Comparison of ENCODE assay signal across 18 cellular contexts in the genomic region with DNA sequence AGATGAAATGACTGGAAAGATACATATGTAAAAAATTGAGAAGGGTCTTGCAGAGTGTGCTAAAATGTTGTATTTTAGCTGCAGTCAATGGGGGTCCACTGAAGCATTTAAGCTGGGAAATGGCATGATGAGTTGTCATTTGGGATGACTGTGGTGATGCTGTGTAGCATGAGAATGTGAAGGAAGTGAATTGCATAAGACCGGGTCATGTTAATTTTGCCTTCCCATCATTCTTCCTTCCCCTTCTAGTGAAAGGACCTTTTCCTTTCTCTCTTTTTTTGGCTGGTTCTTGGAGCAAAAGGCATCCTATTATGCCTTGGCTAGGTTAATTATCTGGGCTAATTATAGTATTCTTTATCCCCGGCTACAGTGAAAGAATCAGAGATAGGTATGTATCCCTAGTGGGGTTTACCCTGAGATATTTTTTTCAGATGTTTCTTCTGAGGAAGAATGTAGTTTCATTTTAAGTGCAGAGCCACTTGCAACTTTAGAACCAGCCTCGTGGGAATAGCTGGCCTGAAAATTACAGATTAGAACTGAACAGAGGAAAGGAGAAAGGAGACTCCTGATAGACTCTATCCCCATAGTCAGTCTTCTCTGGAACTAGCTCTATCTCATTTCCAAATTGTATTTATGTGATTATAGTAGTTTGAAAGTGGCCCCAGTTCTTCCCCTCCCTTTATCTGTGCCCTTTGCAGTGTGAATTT.
DNase-seq lines count a peak whose midpoint lies in the region; ATAC-seq and TF ChIP-seq lines count a peak whose summit lies in the region.
"Had no signal": no experiment of that assay in that cellular context is flagged by ENCODE, and none has a peak within 500 bp of the region (broad histone marks: within the 10 kb centered on the region; RNA-seq: fewer than 3 reads in every experiment).

No MANE protein-coding gene starts in this region.

- no peak for TF ChIP-seq CTCF in chondrocyte (IDR thresholded peaks at IDR 0.05)
- no peak for TF ChIP-seq CTCF in sigmoid colon (IDR thresholded peaks at IDR 0.05)
- no peak for TF ChIP-seq CTCF in natural killer cell (IDR thresholded peaks at IDR 0.05)

- H4K91ac ChIP-seq in trophoblast cell (ENCODE audit: low read depth, low read length) = no peak overlapping the region

- H2BK120ac ChIP-seq in trophoblast cell (ENCODE audit: insufficient read depth, low read length, poor library complexity) = no peak overlapping the region

- H3K4me1 Mint-ChIP-seq in chondrocyte (ENCODE audit: low read depth) (peaks cover 31% of the 10 kb centered on the region), natural killer cell (no peaks in the 10 kb centered on the region)
- H3K4me1 Mint-ChIP-seq: naive thymus-derived CD4-positive, alpha-beta T cell had no signal

- no peak overlapping the region for H3K4me3 Mint-ChIP-seq in chondrocyte (ENCODE audit: unreplicated experiment)
- no peak overlapping the region for H3K4me3 Mint-ChIP-seq in natural killer cell
- H3K4me3 Mint-ChIP-seq: activated CD8-positive, alpha-beta T cell treated with anti-CD3 and anti-CD28 coated beads for 36 hours; activated T-helper 1 cell treated with anti-CD3 and anti-CD28 coated beads, Interleukin-12 subunit alpha, Interleukin-12 subunit beta, Interleukin-2, Interleukin-4 antibody, amounts not matched to agents 30 ng/mL and 10 ng/mL and 1 ng/mL, durations not matched to agents 14 hours and 24 hours and 36 hours; naive thymus-derived CD4-positive, alpha-beta T cell had no signal

- no peaks in the 10 kb centered on the region for H3K79me1 ChIP-seq in trophoblast cell (ENCODE audit: low read length)

- H3K4me1 ChIP-seq in sigmoid colon (peaks cover 0 to 10% (median 0%) of the 10 kb centered on the region in 4 donors), trophoblast cell (ENCODE audit: control insufficient read depth in 1 of 2, insufficient read depth in 2 of 2, low read length in 2 of 2) (no peaks in the 10 kb centered on the region)
- H3K4me1 ChIP-seq: colonic mucosa, transverse colon had no signal

- H3K27ac Mint-ChIP-seq in chondrocyte (ENCODE audit: unreplicated experiment) (peak overlapping the region; percentile 77), natural killer cell (no peak overlapping the region)
- H3K27ac Mint-ChIP-seq: activated CD8-positive, alpha-beta T cell treated with anti-CD3 and anti-CD28 coated beads for 36 hours; activated T-helper 1 cell treated with anti-CD3 and anti-CD28 coated beads, Interleukin-12 subunit alpha, Interleukin-12 subunit beta, Interleukin-2, Interleukin-4 antibody, amounts not matched to agents 30 ng/mL and 10 ng/mL and 1 ng/mL, durations not matched to agents 14 hours and 24 hours and 36 hours; naive thymus-derived CD4-positive, alpha-beta T cell had no signal

- H3K14ac ChIP-seq in trophoblast cell (ENCODE audit: low read length) = no peak overlapping the region

- no peaks in the 10 kb centered on the region for H3K27me3 Mint-ChIP-seq in chondrocyte (ENCODE audit: low read depth)
- no peaks in the 10 kb centered on the region for H3K27me3 Mint-ChIP-seq in natural killer cell (ENCODE audit: low read depth in 2 of 2)
- H3K27me3 Mint-ChIP-seq: activated CD8-positive, alpha-beta T cell treated with anti-CD3 and anti-CD28 coated beads for 36 hours; naive thymus-derived CD4-positive, alpha-beta T cell had no signal

- H3K36me3 Mint-ChIP-seq in chondrocyte (ENCODE audit: low read depth) = peaks cover 2% of the 10 kb centered on the region
- no peaks in the 10 kb centered on the region for H3K36me3 Mint-ChIP-seq in natural killer cell
- H3K36me3 Mint-ChIP-seq: naive thymus-derived CD4-positive, alpha-beta T cell had no signal

- H3K36me3 ChIP-seq in sigmoid colon (no peaks in the 10 kb centered on the region), trophoblast cell (ENCODE audit: control insufficient read depth in 1 of 2, insufficient read depth in 2 of 2, low read length in 2 of 2) (no peaks in the 10 kb centered on the region)
- H3K36me3 ChIP-seq: colonic mucosa, transverse colon had no signal

- no peak for ATAC-seq in natural killer cell
- ATAC-seq: activated CD8-positive, alpha-beta T cell treated with anti-CD3 and anti-CD28 coated beads for 36 hours; naive thymus-derived CD4-positive, alpha-beta T cell had no signal

- H4K8ac ChIP-seq in trophoblast cell (ENCODE audit: low read depth, low read length) = no peak overlapping the region

- H3K9me3 ChIP-seq in sigmoid colon (no peaks in the 10 kb centered on the region), trophoblast cell (ENCODE audit: insufficient read depth, low read depth, low read length) (no peaks in the 10 kb centered on the region)
- H3K9me3 ChIP-seq: colonic mucosa, transverse colon had no signal

- H3K79me2 ChIP-seq in trophoblast cell (ENCODE audit: control insufficient read depth, insufficient read depth, low read length, poor library complexity) = no peaks in the 10 kb centered on the region

- H2AK5ac ChIP-seq in trophoblast cell (ENCODE audit: low read length) = no peak overlapping the region

- no peak overlapping the region for H3K18ac ChIP-seq in trophoblast cell (ENCODE audit: low read length)

- no peak overlapping the region for H3K4ac ChIP-seq in trophoblast cell (ENCODE audit: low read depth, low read length)

- intact Hi-C loops in sigmoid colon (cut with DNase I) = no loop called here
- intact Hi-C loops in natural killer cell (cut with micrococcal nuclease) = no loop called here

- H2BK5ac ChIP-seq in trophoblast cell (ENCODE audit: low read depth, low read length, poor library complexity) = no peak overlapping the region

- H4K12ac ChIP-seq in trophoblast cell (ENCODE audit: low read depth, low read length) = no peak overlapping the region

- 68 to 69% methylated on average over 3 of the region's 3 CpGs for WGBS in sigmoid colon, 2 donors
- WGBS in trophoblast cell (ENCODE audit: extremely low coverage, insufficient coverage, insufficient read length) = no CpG with 5 or more reads among the region's 3 CpGs

- H3K4me2 ChIP-seq in trophoblast cell (ENCODE audit: low read length) = no peak overlapping the region

- TF ChIP-seq POLR2A in sigmoid colon (IDR thresholded peaks at IDR 0.05) = no peak

- no peak for TF ChIP-seq EP300 in sigmoid colon (IDR thresholded peaks at IDR 0.05)

- peak; percentile 46 for DNase-seq in EH (ENCODE audit: low read depth)
- DNase-seq in NCI-H69 (lab: John Stamatoyannopoulos, UW) = peak; percentile 34
- DNase-seq in chondrocyte (ENCODE audit: low spot score) = no peak
- DNase-seq in myocyte (ENCODE audit: low read depth) = peak; percentile 59
- DNase-seq in sigmoid colon = no peak
- DNase-seq in natural killer cell = no peak
- no peak for DNase-seq in trophoblast cell
- no peak for DNase-seq in RKO (ENCODE audit: low spot score)
- DNase-seq: activated CD8-positive, alpha-beta T cell treated with anti-CD3 and anti-CD28 coated beads for 36 hours; colonic mucosa; hypothalamus; left cardiac atrium; naive thymus-derived CD4-positive, alpha-beta T cell; NCI-H1105; retina; stimulated activated CD4-positive, alpha-beta T cell treated with anti-CD3 and anti-CD28 coated beads, Interleukin-4, amount 100 ng/mL, for 1 hour; transverse colon had no signal

- no peak overlapping the region for H3K27ac ChIP-seq in sigmoid colon
- no peak overlapping the region for H3K27ac ChIP-seq in trophoblast cell (ENCODE audit: low read depth, low read length)
- H3K27ac ChIP-seq: colonic mucosa, transverse colon had no signal

- H3K27me3 ChIP-seq in sigmoid colon (no peaks in the 10 kb centered on the region), trophoblast cell (ENCODE audit: insufficient read depth, low read length) (no peaks in the 10 kb centered on the region)
- H3K27me3 ChIP-seq: colonic mucosa, transverse colon had no signal

- no peak overlapping the region for H2AFZ ChIP-seq in trophoblast cell (ENCODE audit: insufficient read depth, low read length, poor library complexity)

- no peak overlapping the region for H3K23ac ChIP-seq in trophoblast cell (ENCODE audit: low read length)

- H3K4me3 ChIP-seq in sigmoid colon (no peak overlapping the region), trophoblast cell (ENCODE audit: low read depth, low read length) (no peak overlapping the region)
- H3K4me3 ChIP-seq: colonic mucosa, transverse colon had no signal

- H2BK12ac ChIP-seq in trophoblast cell (ENCODE audit: low read length) = no peak overlapping the region

- peaks cover 5% of the 10 kb centered on the region for H3K9me3 Mint-ChIP-seq in chondrocyte (ENCODE audit: low read depth)
- H3K9me3 Mint-ChIP-seq in natural killer cell = peaks cover 12 to 16% of the 10 kb centered on the region in 2 donors
- H3K9me3 Mint-ChIP-seq: activated CD8-positive, alpha-beta T cell treated with anti-CD3 and anti-CD28 coated beads for 36 hours; activated T-helper 1 cell treated with anti-CD3 and anti-CD28 coated beads, Interleukin-12 subunit alpha, Interleukin-12 subunit beta, Interleukin-2, Interleukin-4 antibody, amounts not matched to agents 30 ng/mL and 10 ng/mL and 1 ng/mL, durations not matched to agents 14 hours and 24 hours and 36 hours had no signal

- no peak overlapping the region for H3K9ac ChIP-seq in trophoblast cell (ENCODE audit: low read length)

Comparison
In these comparisons a context has a peak if more than half of its experiments do, and no peak if none do; other contexts are left out.
1. DNase-seq: peak in EH (single experiment), NCI-H69 (single experiment) and myocyte (single experiment); none in chondrocyte (single experiment), sigmoid colon (single experiment), natural killer cell (single experiment), trophoblast cell (0 of 2) and RKO (single experiment).